Comparison of ENCODE assay signal across 12 cellular contexts in genomic region chr3:45537960-45538640, GRCh38. TPM values are rescaled to one million over a fixed set of nuclear protein-coding genes. Genes with fewer than 3 reads are reported as not detected.
DNase-seq lines count a peak whose midpoint lies in the region; ATAC-seq, FAIRE-seq and TF ChIP-seq lines count a peak whose summit lies in the region.
"Had no signal": no experiment of that assay in that cellular context is flagged by ENCODE, and none has a peak within 500 bp of the region (broad histone marks: within the 10 kb centered on the region; RNA-seq: fewer than 3 reads in every experiment).

No MANE protein-coding gene starts in this region.

- no TSS peak for BruUV-seq in HepG2 (replicated peaks; lab: Mats Ljungman, UMichigan)

- TF ChIP-seq CTCF in liver (IDR thresholded peaks at IDR 0.05; ENCODE audit: low read depth, low read length, missing input control): no peak
- TF ChIP-seq CTCF in HepG2 (CRISPR knock-in tag; IDR thresholded peaks at IDR 0.05): no peak
- no peak for TF ChIP-seq CTCF in mucosa of descending colon (IDR thresholded peaks at IDR 0.05)

- H3K9me3 Mint-ChIP-seq in immature natural killer cell: no peaks in the 10 kb centered on the region
- H3K9me3 Mint-ChIP-seq in activated naive CD4-positive, alpha-beta T cell treated with anti-CD3 and anti-CD28 coated beads for 36 hours: no peaks in the 10 kb centered on the region
- H3K9me3 Mint-ChIP-seq: central memory CD8-positive, alpha-beta T cell had no signal

- H3K27ac ChIP-seq in liver (ENCODE audit: low read depth in 1 of 2, low read length in 2 of 2) (peak overlapping the region; percentile 51 to 56), HepG2 (ENCODE audit: extremely low read length, insufficient read depth, low read length) (no peak overlapping the region)

- TF ChIP-seq RAD21 in liver (IDR thresholded peaks at IDR 0.05): peak; percentile 23 to 26
- no peak for TF ChIP-seq RAD21 in HepG2 (CRISPR knock-in tag; IDR thresholded peaks at IDR 0.05)

- no peak overlapping the region for H3K9ac ChIP-seq in liver (ENCODE audit: low read depth in 1 of 2, low read length in 2 of 2)
- no peak overlapping the region for H3K9ac ChIP-seq in HepG2 (ENCODE audit: insufficient read depth, low read depth, low read length)

- no peak for TF ChIP-seq POLR2A in HepG2 (IDR thresholded peaks at IDR 0.05; ENCODE audit: insufficient read depth in 1 of 2, low read depth in 2 of 2, low read length in 2 of 2)

- FAIRE-seq in HepG2 (lab: Jason Lieb, UNC): no peak
- FAIRE-seq: keratinocyte had no signal

- H3K27me3 ChIP-seq in liver (ENCODE audit: control insufficient read depth in 4 of 4, insufficient read depth in 4 of 4, low read length in 3 of 4) (no peaks in the 10 kb centered on the region), HepG2 (ENCODE audit: control insufficient read depth in 1 of 2, insufficient read depth in 2 of 2, low read length in 2 of 2) (no peaks in the 10 kb centered on the region)

- H3K36me3 Mint-ChIP-seq in immature natural killer cell: peaks cover 6 to 18% (median 16%) of the 10 kb centered on the region in 3 donors
- H3K36me3 Mint-ChIP-seq in activated naive CD4-positive, alpha-beta T cell treated with anti-CD3 and anti-CD28 coated beads for 36 hours (ENCODE audit: low read depth): peaks cover 10% of the 10 kb centered on the region

- H3K4me1 Mint-ChIP-seq in immature natural killer cell: peaks cover 17 to 21% of the 10 kb centered on the region in 2 donors
- no peaks in the 10 kb centered on the region for H3K4me1 Mint-ChIP-seq in activated naive CD4-positive, alpha-beta T cell treated with anti-CD3 and anti-CD28 coated beads for 36 hours (ENCODE audit: low read depth)
- H3K4me1 Mint-ChIP-seq: central memory CD8-positive, alpha-beta T cell had no signal

- no peak overlapping the region for H3K27ac Mint-ChIP-seq in immature natural killer cell
- H3K27ac Mint-ChIP-seq in activated naive CD4-positive, alpha-beta T cell treated with anti-CD3 and anti-CD28 coated beads for 36 hours: no peak overlapping the region

- no peak overlapping the region for H2AFZ ChIP-seq in HepG2 (ENCODE audit: low read length)

- in situ Hi-C loops in HepG2 (cut with HindIII; ENCODE audit: extremely low pct_ligation_motif_present, low pct_unique_long_range_greater_than_20kb): no loop called here

- H3K27me3 Mint-ChIP-seq in immature natural killer cell (ENCODE audit: low read depth in 3 of 3): no peaks in the 10 kb centered on the region
- H3K27me3 Mint-ChIP-seq in activated naive CD4-positive, alpha-beta T cell treated with anti-CD3 and anti-CD28 coated beads for 36 hours (ENCODE audit: low read depth): no peaks in the 10 kb centered on the region
- H3K27me3 Mint-ChIP-seq: central memory CD8-positive, alpha-beta T cell had no signal

- H3K36me3 ChIP-seq in liver (ENCODE audit: control insufficient read depth in 4 of 4, insufficient read depth in 3 of 4, low read depth in 1 of 4, low read length in 3 of 4) (no peaks in the 10 kb centered on the region), HepG2 (replicated peaks in 1 of 2; ENCODE audit: control insufficient read depth in 1 of 2, insufficient read depth in 2 of 2, low read length in 2 of 2) (peaks cover 16 to 56% of the 10 kb centered on the region in 2 experiments), mucosa of descending colon (ENCODE audit: low read depth) (no peaks in the 10 kb centered on the region)
- H3K36me3 ChIP-seq: thoracic aorta had no signal

- ATAC-seq in HepG2 (no peak), esophagus mucosa (peak; percentile 10), mucosa of descending colon (peak; percentile 36)

- intact Hi-C loops in HepG2 (cut with micrococcal nuclease; ENCODE audit: unreplicated experiment) (loop anchor here (10.0 kb wide), 1 partner anchor 47 kb away; no protein-coding TSS in a partner anchor), mucosa of descending colon (cut with DNase I, micrococcal nuclease) (no loop called here)
- intact Hi-C loops in activated naive CD4-positive, alpha-beta T cell treated with anti-CD3 and anti-CD28 coated beads for 36 hours (cut with micrococcal nuclease): no loop called here

- H3K4me2 ChIP-seq in HepG2 (ENCODE audit: low read depth, low read length): no peak overlapping the region

- H3K4me3 Mint-ChIP-seq in immature natural killer cell: no peak overlapping the region
- H3K4me3 Mint-ChIP-seq in activated naive CD4-positive, alpha-beta T cell treated with anti-CD3 and anti-CD28 coated beads for 36 hours: no peak overlapping the region
- H3K4me3 Mint-ChIP-seq: central memory CD8-positive, alpha-beta T cell had no signal

- CTCF ChIA-PET in HepG2 (lab: Yijun Ruan, JAX; ENCODE audit: low intra/inter-chr PET ratio, low total read pairs): no interaction called here
- CTCF ChIA-PET in activated naive CD4-positive, alpha-beta T cell treated with anti-CD3 and anti-CD28 coated beads for 36 hours (lab: Charles Lee): no interaction called here

- H3K4me3 ChIP-seq in liver (ENCODE audit: low read depth in 1 of 3, low read length in 3 of 3) (no peak overlapping the region), HepG2 (replicated peaks in 1 of 3; ENCODE audit: insufficient read depth in 1 of 3, low read depth in 2 of 3, low read length in 3 of 3) (no peak overlapping the region), mucosa of descending colon (no peak overlapping the region)
- H3K4me3 ChIP-seq: thoracic aorta had no signal

- POLR2A ChIA-PET in HepG2 (lab: Yijun Ruan, JAX): interaction anchor here (0.6 kb wide), 1 partner anchor 116 kb away, joined by 3 read pairs; no protein-coding TSS in a partner anchor

- DNase-seq in HepG2 (ENCODE audit: low spot score) (no peak), mucosa of descending colon (peak in 1 of 3 donors; percentile 40), immature natural killer cell (no peak), SW 1271 (lab: John Stamatoyannopoulos, UW) (no peak), HUDEP-2 (lab: John Stamatoyannopoulos, UW; ENCODE audit: unreplicated experiment in 76 of 76) (no peak)
- no peak for DNase-seq in activated naive CD4-positive, alpha-beta T cell treated with anti-CD3 and anti-CD28 coated beads for 36 hours
- DNase-seq: NCI-H1436 had no signal

- WGBS in liver: 37% methylated on average over 8 of the region's 8 CpGs
- WGBS in HepG2 (ENCODE audit: low lambda C conversion rate): 98% methylated on average over 8 of the region's 8 CpGs

- TF ChIP-seq EP300 in HepG2 (IDR thresholded peaks at IDR 0.05; ENCODE audit: low read depth in 2 of 2, low read length in 2 of 2) (no peak), HepG2 (CRISPR knock-in tag; IDR thresholded peaks at IDR 0.05; ENCODE audit: borderline replicate concordance) (no peak)

- no peaks in the 10 kb centered on the region for H4K20me1 ChIP-seq in HepG2 (ENCODE audit: insufficient read depth, low read length)

- H3K4me1 ChIP-seq in liver (ENCODE audit: control insufficient read depth in 4 of 4, insufficient read depth in 4 of 4, low read length in 3 of 4) (peaks cover 0 to 19% (median 15%) of the 10 kb centered on the region in 4 donors), HepG2 (ENCODE audit: insufficient read depth, low read length) (no peaks in the 10 kb centered on the region), mucosa of descending colon (ENCODE audit: low read depth) (no peaks in the 10 kb centered on the region)

- H3K9me3 ChIP-seq in liver (ENCODE audit: control insufficient read depth in 4 of 4, low read length in 3 of 4) (no peaks in the 10 kb centered on the region), HepG2 (ENCODE audit: low read length) (no peaks in the 10 kb centered on the region), mucosa of descending colon (no peaks in the 10 kb centered on the region)
- H3K9me3 ChIP-seq: thoracic aorta had no signal

- no peaks in the 10 kb centered on the region for H3K79me2 ChIP-seq in HepG2 (ENCODE audit: insufficient read depth, low read length)

TF ChIP-seq in liver, 16 proteins besides CTCF, POLR2A, EP300 and RAD21 (continues in another document):
- TF ChIP-seq MAX (IDR thresholded peaks at IDR 0.05) (peak; percentile 74), NR2F2 (IDR thresholded peaks at IDR 0.05) (peak; percentile 25)

TF ChIP-seq in HepG2, 621 proteins besides CTCF, POLR2A, EP300 and RAD21 (continues in another document):
- TF ChIP-seq ZNF296 (CRISPR knock-in tag; conservative IDR thresholded peaks at IDR 0.05) (no peak), ZNF7 (CRISPR knock-in tag; IDR thresholded peaks at IDR 0.05) (no peak), ZBTB8A (CRISPR knock-in tag; IDR thresholded peaks at IDR 0.05; ENCODE audit: borderline replicate concordance, low read depth) (no peak)

RNA-seq across cellular contexts. Expression of gene LIMD1, which starts 56.5 kb away (rescaled TPM):
- 10 to 100 TPM; 16.2 to 23.3 TPM for total RNA-seq in liver
- polyA plus RNA-seq in liver: 1 to 10 TPM; 7.8 to 8.1 TPM
- total RNA-seq in HepG2 (2016; rRNA removed; fragmentation: Illumina TruSeq; extraction: Trizol): 11.1 and 13.0 TPM in 2 replicates
- total RNA-seq in HepG2 (2016; cell fraction: cytosol; rRNA removed; fragmentation: Illumina TruSeq; extraction: Trizol; ENCODE audit: low read depth): 1.4 and 1.5 TPM in 2 replicates
- total RNA-seq in HepG2 (2016; cell fraction: insoluble cytoplasmic fraction; rRNA removed; fragmentation: Illumina TruSeq; extraction: Trizol): 9.8 and 12.1 TPM in 2 replicates
- 5.3 and 6.4 TPM in 2 replicates for total RNA-seq in HepG2 (2016; cell fraction: membrane; rRNA removed; fragmentation: Illumina TruSeq; extraction: Trizol)
- 11.9 and 15.6 TPM in 2 replicates for total RNA-seq in HepG2 (2016; cell fraction: nucleus; rRNA removed; fragmentation: Illumina TruSeq; extraction: Trizol)
- polyA plus RNA-seq in HepG2 (2011; rRNA removed): 16.4 and 18.7 TPM in 2 replicates
- polyA plus RNA-seq in HepG2 (2011; cell fraction: cytosol; rRNA removed): 7.1 and 7.2 TPM in 2 replicates
- polyA plus RNA-seq in HepG2 (2011; cell fraction: nucleus; rRNA removed): 42.2 and 53.6 TPM in 2 replicates
- 4.4 and 6.9 TPM in 2 replicates for polyA plus RNA-seq in HepG2 (2012)
- 0.43 and 0.62 TPM in 2 replicates for polyA plus RNA-seq in HepG2 (2016; cell fraction: cytosol; fragmentation: Illumina TruSeq; extraction: Trizol; ENCODE audit: low read depth)
- polyA plus RNA-seq in HepG2 (2016; cell fraction: insoluble cytoplasmic fraction; fragmentation: Illumina TruSeq; extraction: Trizol; ENCODE audit: low read depth): 5.8 and 6.2 TPM in 2 replicates
- polyA plus RNA-seq in HepG2 (2016; cell fraction: membrane; fragmentation: Illumina TruSeq; extraction: Trizol; ENCODE audit: low read depth): 1.7 TPM in 2 replicates
- 17.4 and 18.9 TPM in 2 replicates for polyA plus RNA-seq in HepG2 (2016; cell fraction: nucleus; fragmentation: Illumina TruSeq; extraction: Trizol; ENCODE audit: insufficient read depth, low read depth)
- polyA minus RNA-seq in HepG2 (2011; rRNA and poly(A)+ RNA removed; ENCODE audit: low replicate concordance): 55.2 and 75.7 TPM in 2 replicates
- 11.3 and 16.1 TPM in 2 replicates for polyA minus RNA-seq in HepG2 (2011; cell fraction: cytosol; rRNA and poly(A)+ RNA removed)
- polyA minus RNA-seq in HepG2 (2011; cell fraction: nucleus; rRNA and poly(A)+ RNA removed): 27.0 and 32.6 TPM in 2 replicates
- total RNA-seq in esophagus mucosa: 13.5 TPM
- 10 to 100 TPM; 36.0 to 40.9 (median 38.9) TPM for total RNA-seq in mucosa of descending colon
- 10 to 100 TPM in 1 of 3 donors, 1 to 10 TPM in 1, under 1 TPM in 1; 0.62 to 12.8 (median 3.5) TPM for polyA plus RNA-seq in immature natural killer cell
- total RNA-seq in activated naive CD4-positive, alpha-beta T cell treated with anti-CD3 and anti-CD28 coated beads for 36 hours: 10 to 100 TPM; 14.8 to 16.3 TPM
